ENCODE assay signal across 17 cellular contexts in the genomic region with DNA sequence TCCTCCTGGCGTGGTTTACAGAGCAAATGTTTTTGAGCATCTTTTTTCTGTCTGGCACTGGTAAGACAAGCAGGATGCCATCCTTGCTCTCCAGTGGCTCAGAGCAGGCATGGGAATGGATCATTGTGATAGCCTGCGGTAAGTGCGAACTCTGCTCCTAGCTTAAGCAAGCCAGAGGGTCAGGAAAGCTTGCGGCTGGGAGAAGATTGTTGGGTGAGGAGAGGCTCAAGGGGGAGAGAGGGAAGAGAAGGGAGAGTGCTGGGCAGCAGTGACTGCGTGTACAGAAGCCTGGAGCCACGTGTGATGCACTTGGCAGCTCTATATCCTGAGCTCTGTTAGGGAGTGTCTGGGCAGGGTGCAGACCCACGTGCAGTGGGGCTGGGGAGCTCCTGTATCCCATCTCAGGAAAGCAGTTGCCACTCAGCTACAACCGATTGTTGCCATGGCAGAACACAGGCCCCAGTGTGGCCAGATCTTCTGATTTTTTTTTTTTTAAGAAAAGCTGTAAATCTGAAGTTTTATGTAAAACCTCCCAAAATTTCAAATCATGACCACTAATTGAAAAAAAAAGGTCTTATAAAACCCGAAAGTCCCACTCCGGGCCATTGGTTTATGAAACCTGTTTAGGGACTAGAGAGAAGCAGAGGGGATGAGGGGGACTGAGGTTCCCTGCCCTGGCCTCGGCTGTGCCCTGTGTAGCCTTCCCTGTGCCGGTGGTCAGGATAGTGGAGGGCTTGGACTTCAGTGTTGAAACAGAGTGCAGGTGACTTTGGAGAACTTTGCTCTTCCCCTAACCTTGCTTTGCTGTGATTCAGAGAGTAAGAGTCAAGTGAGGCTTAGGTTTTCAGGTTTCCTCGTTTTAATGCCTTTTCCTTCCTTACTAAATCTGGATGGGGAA.
DNase-seq lines count a peak whose midpoint lies in the region; ATAC-seq and TF ChIP-seq lines count a peak whose summit lies in the region.
"Had no signal": no experiment of that assay in that cellular context is flagged by ENCODE, and none has a peak within 500 bp of the region (broad histone marks: within the 10 kb centered on the region; RNA-seq: fewer than 3 reads in every experiment).

No MANE protein-coding gene starts in this region.

- H3K27ac ChIP-seq in right cardiac atrium (ENCODE audit: low read length) (no peak overlapping the region), esophagus muscularis mucosa (replicated peaks in 1 of 4) (no peak overlapping the region)
- H3K27ac ChIP-seq: A549 had no signal

- WGBS in right cardiac atrium, result 79% methylated on average over 13 of the region's 13 CpGs
- WGBS in esophagus muscularis mucosa, result 87% methylated on average over 13 of the region's 13 CpGs

- H3K4me1 ChIP-seq in right cardiac atrium (ENCODE audit: control insufficient read depth, insufficient read depth, low read length) (peaks cover 3% of the 10 kb centered on the region), esophagus muscularis mucosa (no peaks in the 10 kb centered on the region)
- H3K4me1 ChIP-seq: A549 had no signal

- H3K27me3 ChIP-seq in right cardiac atrium (ENCODE audit: control insufficient read depth, insufficient read depth) (no peaks in the 10 kb centered on the region), esophagus muscularis mucosa (no peaks in the 10 kb centered on the region)

- TF ChIP-seq CTCF in esophagus muscularis mucosa (IDR thresholded peaks at IDR 0.05) (no peak), osteocyte (IDR thresholded peaks at IDR 0.05) (no peak)

- no peak for TF ChIP-seq EP300 in esophagus muscularis mucosa (IDR thresholded peaks at IDR 0.05)

- H3K27ac Mint-ChIP-seq in osteocyte (ENCODE audit: unreplicated experiment), result no peak overlapping the region
- H3K27ac Mint-ChIP-seq: CD4-positive, alpha-beta memory T cell had no signal

- H3K4me3 ChIP-seq in right cardiac atrium (ENCODE audit: low read length) (no peak overlapping the region), esophagus muscularis mucosa (no peak overlapping the region)
- H3K4me3 ChIP-seq: A549 had no signal

- no peaks in the 10 kb centered on the region for H3K36me3 ChIP-seq in esophagus muscularis mucosa

- H3K9me3 Mint-ChIP-seq in osteocyte (ENCODE audit: unreplicated experiment), result peaks cover 5% of the 10 kb centered on the region
- H3K9me3 Mint-ChIP-seq: CD4-positive, alpha-beta memory T cell had no signal

- H3K9me3 ChIP-seq in right cardiac atrium (ENCODE audit: control insufficient read depth, low read length) (no peaks in the 10 kb centered on the region), esophagus muscularis mucosa (no peaks in the 10 kb centered on the region)
- H3K9me3 ChIP-seq: A549 had no signal

- TF ChIP-seq POLR2A in esophagus muscularis mucosa (IDR thresholded peaks at IDR 0.05; ENCODE audit: low read depth), result no peak

- ATAC-seq in right cardiac atrium, result peak; percentile 60 to 65
- ATAC-seq in Right ventricle myocardium superior (ENCODE audit: poor library complexity), result no peak
- ATAC-seq in HG02763 (IDR thresholded peaks at IDR 0.05; ENCODE audit: unreplicated experiment), result no peak
- ATAC-seq in HG02970 (IDR thresholded peaks at IDR 0.05; ENCODE audit: low FRiP score, unreplicated experiment), result no peak
- ATAC-seq: A549 had no signal

- intact Hi-C loops in right cardiac atrium (cut with DNase I), result no loop called here
- intact Hi-C loops in Right ventricle myocardium superior (cut with DNase I), result no loop called here
- intact Hi-C loops in esophagus muscularis mucosa (cut with DNase I), result no loop called here

- peaks cover 38% of the 10 kb centered on the region for H3K4me1 Mint-ChIP-seq in osteocyte (ENCODE audit: unreplicated experiment)
- H3K4me1 Mint-ChIP-seq: CD4-positive, alpha-beta memory T cell had no signal

- DNase-seq in right cardiac atrium (peak in 1 of 3 donors; percentile 56), Right ventricle myocardium superior (no peak), esophagus muscularis mucosa (ENCODE audit: extremely low spot score) (peak; percentile 78), osteocyte (ENCODE audit: extremely low spot score, unreplicated experiment) (peak; percentile 51), retina (no peak)
- DNase-seq: CD4-positive, alpha-beta memory T cell; EL; GOT3; KG1; NCI-H1105 treated with DMSO at 0.1 percent for 48 hours; NCI-H1694; NCI-H2081 treated with DMSO at 0.1 percent for 48 hours; NK-92 treated with Interleukin-12 subunit alpha and Interleukin-12 subunit beta, amount 100 ng/mL, for 24 hours; SHP77 had no signal

- no peaks in the 10 kb centered on the region for H3K27me3 Mint-ChIP-seq in osteocyte (ENCODE audit: unreplicated experiment)

- H3K36me3 Mint-ChIP-seq in osteocyte (ENCODE audit: unreplicated experiment), result peaks cover 33% of the 10 kb centered on the region

- H3K4me3 Mint-ChIP-seq in osteocyte (ENCODE audit: unreplicated experiment), result no peak overlapping the region
- H3K4me3 Mint-ChIP-seq: CD4-positive, alpha-beta memory T cell had no signal

Comparison
In these comparisons a context has a peak if more than half of its experiments do, and no peak if none do; other contexts are left out.
1. ATAC-seq: peak in right cardiac atrium (2 of 2); none in Right ventricle myocardium superior (single experiment), HG02763 (single experiment) and HG02970 (single experiment).
2. DNase-seq: peak in esophagus muscularis mucosa (single experiment) and osteocyte (single experiment); none in Right ventricle myocardium superior (single experiment) and retina (single experiment).